ENCODE assay signal across 2 cellular contexts in genomic region chr13:39836038-39836437, GRCh38.
A peak's percentile ranks its signal among the peaks of the same experiment; 100 is the strongest.
TF ChIP-seq lines count a peak whose summit lies in the region.

No MANE protein-coding gene starts in this region.

TF ChIP-seq in HCT116, 20 proteins besides CTCF, POLR2A, EP300 and RAD21:
- no peak for TF ChIP-seq CBX3 (IDR thresholded peaks at IDR 0.05; ENCODE audit: low read depth)
- TF ChIP-seq EZH2phosphoT487 (IDR thresholded peaks at IDR 0.05; ENCODE audit: borderline replicate concordance), result no peak
- no peak for TF ChIP-seq SP1 (IDR thresholded peaks at IDR 0.05; ENCODE audit: low read depth)
- TF ChIP-seq SRF (IDR thresholded peaks at IDR 0.05; ENCODE audit: low read depth), result no peak
- TF ChIP-seq, protein P1, sequence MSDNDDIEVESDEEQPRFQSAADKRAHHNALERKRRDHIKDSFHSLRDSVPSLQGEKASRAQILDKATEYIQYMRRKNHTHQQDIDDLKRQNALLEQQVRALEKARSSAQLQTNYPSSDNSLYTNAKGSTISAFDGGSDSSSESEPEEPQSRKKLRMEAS (IDR thresholded peaks at IDR 0.05), result no peak
- TF ChIP-seq, protein P2, sequence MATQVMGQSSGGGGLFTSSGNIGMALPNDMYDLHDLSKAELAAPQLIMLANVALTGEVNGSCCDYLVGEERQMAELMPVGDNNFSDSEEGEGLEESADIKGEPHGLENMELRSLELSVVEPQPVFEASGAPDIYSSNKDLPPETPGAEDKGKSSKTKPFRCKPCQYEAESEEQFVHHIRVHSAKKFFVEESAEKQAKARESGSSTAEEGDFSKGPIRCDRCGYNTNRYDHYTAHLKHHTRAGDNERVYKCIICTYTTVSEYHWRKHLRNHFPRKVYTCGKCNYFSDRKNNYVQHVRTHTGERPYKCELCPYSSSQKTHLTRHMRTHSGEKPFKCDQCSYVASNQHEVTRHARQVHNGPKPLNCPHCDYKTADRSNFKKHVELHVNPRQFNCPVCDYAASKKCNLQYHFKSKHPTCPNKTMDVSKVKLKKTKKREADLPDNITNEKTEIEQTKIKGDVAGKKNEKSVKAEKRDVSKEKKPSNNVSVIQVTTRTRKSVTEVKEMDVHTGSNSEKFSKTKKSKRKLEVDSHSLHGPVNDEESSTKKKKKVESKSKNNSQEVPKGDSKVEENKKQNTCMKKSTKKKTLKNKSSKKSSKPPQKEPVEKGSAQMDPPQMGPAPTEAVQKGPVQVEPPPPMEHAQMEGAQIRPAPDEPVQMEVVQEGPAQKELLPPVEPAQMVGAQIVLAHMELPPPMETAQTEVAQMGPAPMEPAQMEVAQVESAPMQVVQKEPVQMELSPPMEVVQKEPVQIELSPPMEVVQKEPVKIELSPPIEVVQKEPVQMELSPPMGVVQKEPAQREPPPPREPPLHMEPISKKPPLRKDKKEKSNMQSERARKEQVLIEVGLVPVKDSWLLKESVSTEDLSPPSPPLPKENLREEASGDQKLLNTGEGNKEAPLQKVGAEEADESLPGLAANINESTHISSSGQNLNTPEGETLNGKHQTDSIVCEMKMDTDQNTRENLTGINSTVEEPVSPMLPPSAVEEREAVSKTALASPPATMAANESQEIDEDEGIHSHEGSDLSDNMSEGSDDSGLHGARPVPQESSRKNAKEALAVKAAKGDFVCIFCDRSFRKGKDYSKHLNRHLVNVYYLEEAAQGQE (IDR thresholded peaks at IDR 0.05; ENCODE audit: low read depth), result no peak
- no peak for TF ChIP-seq CEBPB (IDR thresholded peaks at IDR 0.05; ENCODE audit: low read depth)
- no peak for TF ChIP-seq POLR2AphosphoS5 (IDR thresholded peaks at IDR 0.05; ENCODE audit: low read depth, low read length)
- no peak for TF ChIP-seq JUND (IDR thresholded peaks at IDR 0.05)
- no peak for TF ChIP-seq ZNF274 (IDR thresholded peaks at IDR 0.05; ENCODE audit: low read depth, low read length)
- TF ChIP-seq, protein P3, sequence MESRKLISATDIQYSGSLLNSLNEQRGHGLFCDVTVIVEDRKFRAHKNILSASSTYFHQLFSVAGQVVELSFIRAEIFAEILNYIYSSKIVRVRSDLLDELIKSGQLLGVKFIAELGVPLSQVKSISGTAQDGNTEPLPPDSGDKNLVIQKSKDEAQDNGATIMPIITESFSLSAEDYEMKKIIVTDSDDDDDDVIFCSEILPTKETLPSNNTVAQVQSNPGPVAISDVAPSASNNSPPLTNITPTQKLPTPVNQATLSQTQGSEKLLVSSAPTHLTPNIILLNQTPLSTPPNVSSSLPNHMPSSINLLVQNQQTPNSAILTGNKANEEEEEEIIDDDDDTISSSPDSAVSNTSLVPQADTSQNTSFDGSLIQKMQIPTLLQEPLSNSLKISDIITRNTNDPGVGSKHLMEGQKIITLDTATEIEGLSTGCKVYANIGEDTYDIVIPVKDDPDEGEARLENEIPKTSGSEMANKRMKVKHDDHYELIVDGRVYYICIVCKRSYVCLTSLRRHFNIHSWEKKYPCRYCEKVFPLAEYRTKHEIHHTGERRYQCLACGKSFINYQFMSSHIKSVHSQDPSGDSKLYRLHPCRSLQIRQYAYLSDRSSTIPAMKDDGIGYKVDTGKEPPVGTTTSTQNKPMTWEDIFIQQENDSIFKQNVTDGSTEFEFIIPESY (IDR thresholded peaks at IDR 0.05; ENCODE audit: extremely low read depth, insufficient replicate concordance, low read length), result no peak
- TF ChIP-seq FOSL1 (IDR thresholded peaks at IDR 0.05; ENCODE audit: low read depth), result no peak
- no peak for TF ChIP-seq ZFX (IDR thresholded peaks at IDR 0.05)
- TF ChIP-seq SIN3A (IDR thresholded peaks at IDR 0.05; ENCODE audit: low read depth), result no peak
- no peak for TF ChIP-seq EZH2 (IDR thresholded peaks at IDR 0.05)
- TF ChIP-seq, protein P4, sequence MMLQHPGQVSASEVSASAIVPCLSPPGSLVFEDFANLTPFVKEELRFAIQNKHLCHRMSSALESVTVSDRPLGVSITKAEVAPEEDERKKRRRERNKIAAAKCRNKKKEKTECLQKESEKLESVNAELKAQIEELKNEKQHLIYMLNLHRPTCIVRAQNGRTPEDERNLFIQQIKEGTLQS (IDR thresholded peaks at IDR 0.05), result no peak
- TF ChIP-seq TCF7L2 (IDR thresholded peaks at IDR 0.05; ENCODE audit: borderline replicate concordance, extremely low read depth, insufficient read depth, insufficient read length), result no peak
- TF ChIP-seq EGR1 (IDR thresholded peaks at IDR 0.05; ENCODE audit: low read depth), result no peak
- no peak for TF ChIP-seq ELF1 (IDR thresholded peaks at IDR 0.05; ENCODE audit: borderline replicate concordance, low read depth)

TF ChIP-seq in H1, 55 proteins besides CTCF, POLR2A, EP300 and RAD21:
- TF ChIP-seq JUN (IDR thresholded peaks at IDR 0.05; ENCODE audit: low read depth, low read length), result 0 out of 2 replicates have a peak, but pooled peaks have one; percentile 16
- TF ChIP-seq GTF2F1 (IDR thresholded peaks at IDR 0.05; ENCODE audit: borderline replicate concordance, low read depth, low read length), result no peak
- TF ChIP-seq NANOG (IDR thresholded peaks at IDR 0.05; ENCODE audit: insufficient read depth, low read depth, low read length, poor library complexity, severe bottlenecking), result no peak
- TF ChIP-seq JUND (IDR thresholded peaks at IDR 0.05; ENCODE audit: low read length), result peak; percentile 57; the same call in 1 of the 2 replicates
- TF ChIP-seq USF2 (IDR thresholded peaks at IDR 0.05; ENCODE audit: low read length), result no peak
- no peak for TF ChIP-seq ZNF274 (IDR thresholded peaks at IDR 0.05; ENCODE audit: borderline replicate concordance, extremely low read depth, low read length)
- no peak for TF ChIP-seq CEBPB (IDR thresholded peaks at IDR 0.05; ENCODE audit: low read depth, low read length)
- no peak for TF ChIP-seq SP2 (IDR thresholded peaks at IDR 0.05; ENCODE audit: low read length)
- no peak for TF ChIP-seq SP4 (IDR thresholded peaks at IDR 0.05; ENCODE audit: low read length)
- TF ChIP-seq, protein P4 (IDR thresholded peaks at IDR 0.05; ENCODE audit: insufficient read depth, low read depth, low read length), result no peak
- TF ChIP-seq NRF1 (IDR thresholded peaks at IDR 0.05; ENCODE audit: low read depth, low read length), result no peak
